13 cellular contexts compared by ENCODE assay signal in genomic region chr16:70701596-70701995, GRCh38. TPM values are rescaled to one million over a fixed set of nuclear protein-coding genes. Genes with fewer than 3 reads are reported as not detected.
DNase-seq lines count a peak whose midpoint lies in the region; ATAC-seq, FAIRE-seq and TF ChIP-seq lines count a peak whose summit lies in the region.
"Had no signal": no experiment of that assay in that cellular context is flagged by ENCODE, and none has a peak within 500 bp of the region (broad histone marks: within the 10 kb centered on the region; RNA-seq: fewer than 3 reads in every experiment).

No MANE protein-coding gene starts in this region.

- H3K27me3 ChIP-seq in HepG2 (ENCODE audit: control insufficient read depth in 1 of 2, insufficient read depth in 2 of 2, low read length in 2 of 2) (no peaks in the 10 kb centered on the region), right lobe of liver (no peaks in the 10 kb centered on the region), esophagus (ENCODE audit: control insufficient read depth in 1 of 2, insufficient read depth in 2 of 2, low read length in 2 of 2) (no peaks in the 10 kb centered on the region), prostate gland (replicated peaks; ENCODE audit: insufficient read depth) (no peaks in the 10 kb centered on the region)

- no peak for TF ChIP-seq CTCF in HepG2 (CRISPR knock-in tag; IDR thresholded peaks at IDR 0.05)
- TF ChIP-seq CTCF in right lobe of liver (IDR thresholded peaks at IDR 0.05): no peak
- TF ChIP-seq CTCF in prostate gland (IDR thresholded peaks at IDR 0.05): no peak

- TF ChIP-seq POLR2A in HepG2 (IDR thresholded peaks at IDR 0.05; ENCODE audit: insufficient read depth in 1 of 2, low read depth in 2 of 2, low read length in 2 of 2): no peak
- TF ChIP-seq POLR2A in right lobe of liver (IDR thresholded peaks at IDR 0.05): no peak
- TF ChIP-seq POLR2A in prostate gland (IDR thresholded peaks at IDR 0.05): no peak

- no peaks in the 10 kb centered on the region for H3K9me3 ChIP-seq in HepG2 (ENCODE audit: low read length)
- H3K9me3 ChIP-seq in right lobe of liver: no peaks in the 10 kb centered on the region
- H3K9me3 ChIP-seq in esophagus (ENCODE audit: control insufficient read depth in 2 of 2, insufficient read depth in 1 of 2, low read depth in 1 of 2, low read length in 1 of 2): no peaks in the 10 kb centered on the region
- no peaks in the 10 kb centered on the region for H3K9me3 ChIP-seq in prostate gland

- no peak for TF ChIP-seq RAD21 in HepG2 (CRISPR knock-in tag; IDR thresholded peaks at IDR 0.05)

- no TSS peak for BruUV-seq in HepG2 (replicated peaks; lab: Mats Ljungman, UMichigan)

- no peak for FAIRE-seq in HepG2 (lab: Jason Lieb, UNC)
- FAIRE-seq: endothelial cell of umbilical vein had no signal

- H3K4me2 ChIP-seq in HepG2 (ENCODE audit: low read depth, low read length): no peak overlapping the region

- H4K20me1 ChIP-seq in HepG2 (ENCODE audit: insufficient read depth, low read length): no peaks in the 10 kb centered on the region

- CTCF ChIA-PET in HepG2 (lab: Yijun Ruan, JAX; ENCODE audit: low intra/inter-chr PET ratio, low total read pairs): no interaction called here

- H3K27ac ChIP-seq in HepG2 (ENCODE audit: extremely low read length, insufficient read depth, low read length) (no peak overlapping the region), right lobe of liver (no peak overlapping the region), esophagus (ENCODE audit: low read depth in 2 of 2, low read length in 1 of 2) (peak overlapping the region; percentile 81 to 95), prostate gland (peak overlapping the region; percentile 70 to 93)

- H3K4me3 ChIP-seq in HepG2 (replicated peaks in 1 of 3; ENCODE audit: insufficient read depth in 1 of 3, low read depth in 2 of 3, low read length in 3 of 3) (no peak overlapping the region), right lobe of liver (no peak overlapping the region), esophagus (ENCODE audit: low read depth in 1 of 2, low read length in 2 of 2) (no peak overlapping the region), prostate gland (no peak overlapping the region)

- DNase-seq in HepG2 (ENCODE audit: low spot score) (no peak), right lobe of liver (no peak), prostate gland (ENCODE audit: low spot score) (no peak), DMS79 treated with DMSO at 0.1 percent for 48 hours (lab: John Stamatoyannopoulos, UW) (no peak), glomerular visceral epithelial cell (ENCODE audit: extremely low spot score) (no peak)
- DNase-seq in effector CD8-positive, alpha-beta T cell (lab: John Stamatoyannopoulos, UW): no peak
- no peak for DNase-seq in activated effector memory CD4-positive, alpha-beta T cell treated with anti-CD3 and anti-CD28 coated beads, Interleukin-2, amount 50 U/mL, for 16 hours
- DNase-seq: activated CD8-positive, alpha-beta memory T cell treated with anti-CD3 and anti-CD28 coated beads, Interleukin-2, amount 50 U/mL, for 4 hours; amniotic stem cell; HCEC 1CT; NCI-H1105 treated with DMSO at 0.1 percent for 48 hours had no signal

- peaks cover 5 to 8% of the 10 kb centered on the region in 2 experiments; a peak in 2 of 5 replicates for H3K36me3 ChIP-seq in HepG2 (replicated peaks in 1 of 2; ENCODE audit: control insufficient read depth in 1 of 2, insufficient read depth in 2 of 2, low read length in 2 of 2)
- no peaks in the 10 kb centered on the region for H3K36me3 ChIP-seq in right lobe of liver
- H3K36me3 ChIP-seq in esophagus (ENCODE audit: control insufficient read depth in 2 of 2, insufficient read depth in 2 of 2, low read length in 1 of 2): peaks cover 0 to 6% of the 10 kb centered on the region in 2 donors
- no peaks in the 10 kb centered on the region for H3K36me3 ChIP-seq in prostate gland

- H2AFZ ChIP-seq in HepG2 (ENCODE audit: low read length): no peak overlapping the region

- WGBS in HepG2 (ENCODE audit: low lambda C conversion rate): 94% methylated on average over 9 of the region's 9 CpGs
- WGBS in right lobe of liver (ENCODE audit: insufficient coverage, low coverage, low lambda C conversion rate, missing lambda C conversion rate): 77% methylated on average over 3 of the region's 9 CpGs
- 75 to 76% methylated on average over 9 of the region's 9 CpGs for WGBS in esophagus, 2 donors
- WGBS in prostate gland: 74% methylated on average over 9 of the region's 9 CpGs

- H3K4me1 ChIP-seq in HepG2 (ENCODE audit: insufficient read depth, low read length) (peaks cover 52% of the 10 kb centered on the region), right lobe of liver (peaks cover 0 to 17% (median 0%) of the 10 kb centered on the region in 4 donors), esophagus (ENCODE audit: control insufficient read depth in 2 of 2, insufficient read depth in 2 of 2, low read length in 1 of 2) (peaks cover 43 to 88% of the 10 kb centered on the region in 2 donors), prostate gland (replicated peaks) (peaks cover 27% of the 10 kb centered on the region)

- H3K79me2 ChIP-seq in HepG2 (ENCODE audit: insufficient read depth, low read length): no peaks in the 10 kb centered on the region

- intact Hi-C loops in HepG2 (cut with micrococcal nuclease; ENCODE audit: unreplicated experiment) (no loop called here), right lobe of liver (cut with DNase I) (no loop called here), prostate gland (cut with DNase I) (no loop called here)

- POLR2A ChIA-PET in HepG2 (lab: Yijun Ruan, JAX): interaction anchor here (1.1 to 7.0 kb wide), 2 partner anchors 23 to 24 kb away, joined by 3 to 134 read pairs; no protein-coding TSS in a partner anchor

- ATAC-seq in HepG2 (no peak), right lobe of liver (no peak)

- TF ChIP-seq EP300 in HepG2 (IDR thresholded peaks at IDR 0.05; ENCODE audit: low read depth in 2 of 2, low read length in 2 of 2) (no peak), HepG2 (CRISPR knock-in tag; IDR thresholded peaks at IDR 0.05; ENCODE audit: borderline replicate concordance) (no peak)

- no peak overlapping the region; the same call in 1 of the 2 replicates for H3K9ac ChIP-seq in HepG2 (ENCODE audit: insufficient read depth, low read depth, low read length)

- in situ Hi-C loops in HepG2 (cut with HindIII; ENCODE audit: extremely low pct_ligation_motif_present, low pct_unique_long_range_greater_than_20kb): no loop called here

RNA-seq across cellular contexts. Expression of gene MTSS2, which starts 15.7 kb away (rescaled TPM):
- total RNA-seq in HepG2 (2016; rRNA removed; fragmentation: Illumina TruSeq; extraction: Trizol) (84.6 and 132 TPM in 2 replicates), right lobe of liver (100 to 1,000 TPM in 2 of 6 experiments, 10 to 100 TPM in 4; 28.5 to 117 (median 80.2) TPM), prostate gland (10 to 100 TPM; 42.4 to 92.4 TPM)
- 43.5 and 50.3 TPM in 2 replicates for total RNA-seq in HepG2 (2016; cell fraction: cytosol; rRNA removed; fragmentation: Illumina TruSeq; extraction: Trizol; ENCODE audit: low read depth)
- total RNA-seq in HepG2 (2016; cell fraction: insoluble cytoplasmic fraction; rRNA removed; fragmentation: Illumina TruSeq; extraction: Trizol): 77.0 and 127 TPM in 2 replicates
- 144 and 145 TPM in 2 replicates for total RNA-seq in HepG2 (2016; cell fraction: membrane; rRNA removed; fragmentation: Illumina TruSeq; extraction: Trizol)
- 105 and 134 TPM in 2 replicates for total RNA-seq in HepG2 (2016; cell fraction: nucleus; rRNA removed; fragmentation: Illumina TruSeq; extraction: Trizol)
- polyA plus RNA-seq in HepG2 (2011; rRNA removed) (242 and 284 TPM in 2 replicates), esophagus (10 to 100 TPM; 27.4 to 62.9 TPM)
- 101 and 160 TPM in 2 replicates for polyA plus RNA-seq in HepG2 (2011; cell fraction: cytosol; rRNA removed)
- polyA plus RNA-seq in HepG2 (2011; cell fraction: nucleus; rRNA removed): 555 and 802 TPM in 2 replicates
- 157 and 253 TPM in 2 replicates for polyA plus RNA-seq in HepG2 (2012)
- 47.6 and 47.9 TPM in 2 replicates for polyA plus RNA-seq in HepG2 (2016; cell fraction: cytosol; fragmentation: Illumina TruSeq; extraction: Trizol; ENCODE audit: low read depth)
- 136 and 193 TPM in 2 replicates for polyA plus RNA-seq in HepG2 (2016; cell fraction: insoluble cytoplasmic fraction; fragmentation: Illumina TruSeq; extraction: Trizol; ENCODE audit: low read depth)
- 144 and 154 TPM in 2 replicates for polyA plus RNA-seq in HepG2 (2016; cell fraction: membrane; fragmentation: Illumina TruSeq; extraction: Trizol; ENCODE audit: low read depth)
- 467 and 522 TPM in 2 replicates for polyA plus RNA-seq in HepG2 (2016; cell fraction: nucleus; fragmentation: Illumina TruSeq; extraction: Trizol; ENCODE audit: insufficient read depth, low read depth)
- polyA minus RNA-seq in HepG2 (2011; rRNA and poly(A)+ RNA removed; ENCODE audit: low replicate concordance): 24.5 and 186 TPM in 2 replicates
- polyA minus RNA-seq in HepG2 (2011; cell fraction: cytosol; rRNA and poly(A)+ RNA removed): 155 and 166 TPM in 2 replicates
- polyA minus RNA-seq in HepG2 (2011; cell fraction: nucleus; rRNA and poly(A)+ RNA removed): 97.5 and 127 TPM in 2 replicates

RNA-seq across cellular contexts. Expression of gene IL34, which starts 55.2 kb away (rescaled TPM):
- total RNA-seq in HepG2 (2016; rRNA removed; fragmentation: Illumina TruSeq; extraction: Trizol): 1.2 and 1.4 TPM in 2 replicates
- total RNA-seq in HepG2 (2016; cell fraction: cytosol; rRNA removed; fragmentation: Illumina TruSeq; extraction: Trizol; ENCODE audit: low read depth): 1.0 and 1.6 TPM in 2 replicates
- total RNA-seq in HepG2 (2016; cell fraction: insoluble cytoplasmic fraction; rRNA removed; fragmentation: Illumina TruSeq; extraction: Trizol): 1.2 and 1.3 TPM in 2 replicates
- 1.8 and 2.4 TPM in 2 replicates for total RNA-seq in HepG2 (2016; cell fraction: membrane; rRNA removed; fragmentation: Illumina TruSeq; extraction: Trizol)
- total RNA-seq in HepG2 (2016; cell fraction: nucleus; rRNA removed; fragmentation: Illumina TruSeq; extraction: Trizol): 0.31 and 0.40 TPM in 2 replicates
- polyA plus RNA-seq in HepG2 (2011; rRNA removed): 1.3 and 1.6 TPM in 2 replicates
- polyA plus RNA-seq in HepG2 (2011; cell fraction: cytosol; rRNA removed): 1.1 and 2.2 TPM in 2 replicates
- polyA plus RNA-seq in HepG2 (2011; cell fraction: nucleus; rRNA removed): 0.83 and 1.9 TPM in 2 replicates
- polyA plus RNA-seq in HepG2 (2012): 0.83 TPM in 2 replicates
- 1.3 and 2.1 TPM in 2 replicates for polyA plus RNA-seq in HepG2 (2016; cell fraction: cytosol; fragmentation: Illumina TruSeq; extraction: Trizol; ENCODE audit: low read depth)
- polyA plus RNA-seq in HepG2 (2016; cell fraction: insoluble cytoplasmic fraction; fragmentation: Illumina TruSeq; extraction: Trizol; ENCODE audit: low read depth): 0.84 and 0.90 TPM in 2 replicates
- polyA plus RNA-seq in HepG2 (2016; cell fraction: membrane; fragmentation: Illumina TruSeq; extraction: Trizol; ENCODE audit: low read depth): 1.2 and 1.6 TPM in 2 replicates
- polyA plus RNA-seq in HepG2 (2016; cell fraction: nucleus; fragmentation: Illumina TruSeq; extraction: Trizol; ENCODE audit: insufficient read depth, low read depth): 0.96 and 1.1 TPM in 2 replicates
- polyA minus RNA-seq in HepG2 (2011; rRNA and poly(A)+ RNA removed; ENCODE audit: low replicate concordance): 1.0 TPM in 1 of 2 replicates, not detected in the other
- polyA minus RNA-seq in HepG2 (2011; cell fraction: cytosol; rRNA and poly(A)+ RNA removed): 0.35 TPM in 1 of 2 replicates, not detected in the other
- 0.50 and 1.5 TPM in 2 replicates for polyA minus RNA-seq in HepG2 (2011; cell fraction: nucleus; rRNA and poly(A)+ RNA removed)
- 1 to 10 TPM in 1 of 6 experiments, under 1 TPM in 5; 0.27 to 1.1 (median 0.49) TPM for total RNA-seq in right lobe of liver
- polyA plus RNA-seq in esophagus: 10 to 100 TPM; 22.9 to 32.7 TPM
- total RNA-seq in prostate gland: 10 to 100 TPM in 1 of 2 donors, 1 to 10 TPM in 1; 2.9 to 16.6 TPM

Comparison
In these comparisons a context has a peak if more than half of its experiments do, and no peak if none do; other contexts are left out.
1. H3K27ac ChIP-seq: peak in esophagus (2 of 2) and prostate gland (2 of 2); none in HepG2 (single experiment) and right lobe of liver (0 of 3).